In genomic region chr4:152356428-152357034, GRCh38 we compare ENCODE assay signal across 13 cellular contexts.
DNase-seq lines count a peak whose midpoint lies in the region; FAIRE-seq and TF ChIP-seq lines count a peak whose summit lies in the region.
"Had no signal": no experiment of that assay in that cellular context is flagged by ENCODE, and none has a peak within 500 bp of the region (broad histone marks: within the 10 kb centered on the region; RNA-seq: fewer than 3 reads in every experiment).

No MANE protein-coding gene starts in this region.

- no peak overlapping the region for H3K4me3 ChIP-seq in A673 (ENCODE audit: low read depth, low read length, poor library complexity, severe bottlenecking)
- no peak overlapping the region for H3K4me3 ChIP-seq in suprapubic skin
- H3K4me3 ChIP-seq: BLaER1, esophagus muscularis mucosa had no signal

- no peak for TF ChIP-seq POLR2A in suprapubic skin (IDR thresholded peaks at IDR 0.05)

- intact Hi-C loops in A673 (cut with micrococcal nuclease; ENCODE audit: unreplicated experiment): no loop called here

- H3K27me3 ChIP-seq in A673 (replicated peaks; ENCODE audit: insufficient read depth, low read depth, low read length, poor library complexity) (no peaks in the 10 kb centered on the region), suprapubic skin (no peaks in the 10 kb centered on the region)
- H3K27me3 ChIP-seq: BLaER1, esophagus muscularis mucosa had no signal

- TF ChIP-seq EP300 in suprapubic skin (IDR thresholded peaks at IDR 0.05): no peak

- H3K9me3 ChIP-seq in A673 (ENCODE audit: low read depth, low read length, poor library complexity, severe bottlenecking) (no peaks in the 10 kb centered on the region), suprapubic skin (no peaks in the 10 kb centered on the region)
- H3K9me3 ChIP-seq: BLaER1, esophagus muscularis mucosa had no signal

- H3K4me1 ChIP-seq in A673 (ENCODE audit: insufficient read depth, low read length, poor library complexity, severe bottlenecking): peaks cover 9% of the 10 kb centered on the region
- H3K4me1 ChIP-seq in suprapubic skin: peaks cover 32% of the 10 kb centered on the region

- 58% methylated on average over 1 of the region's 1 CpG for WGBS in suprapubic skin

- CTCF ChIA-PET in A673 (lab: Charles Lee): interaction anchor here (0.6 kb wide), 1 partner anchor 91 kb away, joined by 3 read pairs; no protein-coding TSS in a partner anchor

- H3K36me3 ChIP-seq in A673 (ENCODE audit: insufficient read depth, low read length, poor library complexity, severe bottlenecking) (no peaks in the 10 kb centered on the region), suprapubic skin (no peaks in the 10 kb centered on the region)
- H3K36me3 ChIP-seq: esophagus muscularis mucosa had no signal

- POLR2A ChIA-PET in A673 (lab: Charles Lee; ENCODE audit: low non-redundant PET): no interaction called here

- FAIRE-seq in GM18507 (lab: Jason Lieb, UNC): peak; percentile 67

- no TSS peak for BruUV-seq in A673 (replicated peaks; lab: Mats Ljungman, UMichigan)

- in situ Hi-C loops in SK-MEL-5 (cut with HindIII; ENCODE audit: low pct_unique_long_range_greater_than_20kb, low sequenced_read_pairs): no loop called here

- TF ChIP-seq CTCF in A673 (conservative IDR thresholded peaks at IDR 0.05; ENCODE audit: low read depth, low read length) (peak; percentile 37; the same call in 1 of the 2 replicates), suprapubic skin (IDR thresholded peaks at IDR 0.05) (no peak)

- H3K27ac ChIP-seq in A673 (ENCODE audit: low read depth, low read length, poor library complexity, severe bottlenecking) (no peak overlapping the region), suprapubic skin (no peak overlapping the region)
- H3K27ac ChIP-seq: BLaER1, esophagus muscularis mucosa had no signal

- no peak for DNase-seq in A673 (ENCODE audit: low spot score)
- DNase-seq in GM18507 (ENCODE audit: extremely low spot score, insufficient read length, low read depth): no peak
- peak; percentile 6 for DNase-seq in SK-MEL-5 (ENCODE audit: low read depth, low spot score)
- peak; percentile 78 for DNase-seq in iris pigment epithelial cell (ENCODE audit: low read depth)
- DNase-seq in suprapubic skin (ENCODE audit: low spot score in 2 of 2): no peak
- no peak for DNase-seq in KG1 (lab: John Stamatoyannopoulos, UW)
- DNase-seq in glomerular visceral epithelial cell (ENCODE audit: extremely low spot score): no peak
- DNase-seq in LoVo (ENCODE audit: low spot score): no peak
- DNase-seq: activated CD4-positive, alpha-beta T cell treated with anti-CD3 and anti-CD28 coated beads, Interleukin-2, amount 50 U/mL, for 48 hours; activated naive CD4-positive, alpha-beta T cell treated with Interleukin-2 at 50 U/mL for 16 hours; NCI-H2171 had no signal

Comparison
In these comparisons a context has a peak if more than half of its experiments do, and no peak if none do; other contexts are left out.
1. DNase-seq: peak in SK-MEL-5 (single experiment) and iris pigment epithelial cell (single experiment); none in A673 (single experiment), GM18507 (single experiment), suprapubic skin (0 of 2), KG1 (single experiment), glomerular visceral epithelial cell (single experiment) and LoVo (single experiment).